In genomic region chr6:46323312-46323965, GRCh38 we compare ENCODE assay signal across 10 cellular contexts.
DNase-seq lines count a peak whose midpoint lies in the region; ATAC-seq and TF ChIP-seq lines count a peak whose summit lies in the region.
"Had no signal": no experiment of that assay in that cellular context is flagged by ENCODE, and none has a peak within 500 bp of the region (broad histone marks: within the 10 kb centered on the region; RNA-seq: fewer than 3 reads in every experiment).

No MANE protein-coding gene starts in this region.

- H3K27ac ChIP-seq in adrenal gland (peak overlapping the region in 4 of 5 donors; percentile 45 to 78 (median 65)), uterus (peak overlapping the region in 1 of 2 donors; percentile 17), suprapubic skin (no peak overlapping the region)

- ATAC-seq in left ventricle myocardium superior (peak; percentile 9), GM21619 (IDR thresholded peaks at IDR 0.05; ENCODE audit: unreplicated experiment) (no peak)

- TF ChIP-seq CTCF in adrenal gland (IDR thresholded peaks at IDR 0.05): no peak
- TF ChIP-seq CTCF in uterus (IDR thresholded peaks at IDR 0.05): no peak
- TF ChIP-seq CTCF in suprapubic skin (IDR thresholded peaks at IDR 0.05): no peak

- WGBS in adrenal gland, 4 donors: 31 to 39% (median 37%) methylated on average over 4 of the region's 4 CpGs
- WGBS in suprapubic skin: 46% methylated on average over 4 of the region's 4 CpGs

- H3K4me3 ChIP-seq in adrenal gland: no peak overlapping the region
- no peak overlapping the region for H3K4me3 ChIP-seq in uterus
- no peak overlapping the region for H3K4me3 ChIP-seq in suprapubic skin

- intact Hi-C loops in left ventricle myocardium superior (cut with micrococcal nuclease) (no loop called here), cardiac septum (cut with DNase I) (no loop called here), adrenal gland (cut with DNase I) (no loop called here), uterus (cut with DNase I; ENCODE audit: low total_unique reads) (no loop called here)

- no peaks in the 10 kb centered on the region for H3K9me3 ChIP-seq in adrenal gland (replicated peaks in 1 of 3)
- H3K9me3 ChIP-seq in uterus: no peaks in the 10 kb centered on the region
- H3K9me3 ChIP-seq in suprapubic skin: no peaks in the 10 kb centered on the region

- TF ChIP-seq POLR2A in adrenal gland (IDR thresholded peaks at IDR 0.05) (no peak), uterus (IDR thresholded peaks at IDR 0.05) (no peak), suprapubic skin (IDR thresholded peaks at IDR 0.05) (no peak)

- H3K27me3 ChIP-seq in adrenal gland (no peaks in the 10 kb centered on the region), uterus (no peaks in the 10 kb centered on the region), suprapubic skin (no peaks in the 10 kb centered on the region)

- H3K4me1 ChIP-seq in adrenal gland (replicated peaks in 1 of 2) (peaks cover 11 to 29% of the 10 kb centered on the region in 2 donors), uterus (peaks cover 0 to 6% of the 10 kb centered on the region in 2 donors), suprapubic skin (peaks cover 14% of the 10 kb centered on the region)

- DNase-seq in left ventricle myocardium superior (no peak), cardiac septum (ENCODE audit: low spot score) (no peak), adrenal gland (peak; percentile 36 to 79 (median 75)), inferior parietal cortex (ENCODE audit: extremely low spot score) (peak; percentile 49), uterus (peak; percentile 18 to 20), DMS114 treated with DMSO at 0.1 percent for 48 hours (lab: John Stamatoyannopoulos, UW; ENCODE audit: unreplicated experiment) (no peak), suprapubic skin (ENCODE audit: low spot score in 2 of 2) (no peak)
- DNase-seq: Calu3, SHP77 had no signal

- H3K36me3 ChIP-seq in adrenal gland (replicated peaks in 1 of 2) (no peaks in the 10 kb centered on the region), uterus (no peaks in the 10 kb centered on the region), suprapubic skin (no peaks in the 10 kb centered on the region)

- no peak for TF ChIP-seq EP300 in suprapubic skin (IDR thresholded peaks at IDR 0.05)

Comparison
In these comparisons a context has a peak if more than half of its experiments do, and no peak if none do; other contexts are left out.
1. DNase-seq: peak in adrenal gland (7 of 7), inferior parietal cortex (single experiment) and uterus (2 of 2); none in left ventricle myocardium superior (single experiment), cardiac septum (single experiment), DMS114 treated with DMSO at 0.1 percent for 48 hours (single experiment) and suprapubic skin (0 of 2).